ENCODE assay signal across 1 cellular context in the genomic region with DNA sequence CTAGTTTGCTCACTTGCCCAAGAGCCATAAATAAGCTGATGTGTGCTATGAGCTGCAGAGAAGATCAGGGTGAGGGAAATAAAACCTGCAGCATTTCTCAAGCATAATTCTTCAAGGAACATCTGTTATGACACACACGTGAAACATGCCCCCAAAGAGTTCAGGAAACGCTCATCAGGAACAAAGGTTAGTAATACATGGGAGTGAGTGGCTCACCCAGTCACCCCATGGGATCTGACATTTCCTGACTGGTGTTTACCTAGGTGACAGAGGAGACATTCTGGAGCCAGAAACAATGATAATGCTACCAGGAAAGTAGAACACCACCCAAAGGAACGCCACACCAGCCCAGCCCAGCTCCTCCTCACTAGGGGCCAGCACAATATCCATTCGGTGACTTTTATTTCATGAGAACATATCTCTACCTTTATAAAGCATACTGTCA.
TF ChIP-seq lines count a peak whose summit lies in the region.

No MANE protein-coding gene starts in this region.

TF ChIP-seq in HepG2, 621 proteins besides CTCF, POLR2A, EP300 and RAD21 (continued from another document and continues in another):
- TF ChIP-seq ZNF318 (CRISPR knock-in tag; IDR thresholded peaks at IDR 0.05) (no peak), CCAR2 (optimal IDR thresholded peaks at IDR 0.05; ENCODE audit: low read depth, low read length) (no peak), POLR2G (IDR thresholded peaks at IDR 0.05; ENCODE audit: low read depth, low read length) (no peak), ATAD3A (CRISPR knock-in tag; IDR thresholded peaks at IDR 0.05) (no peak), NFATC3 (CRISPR knock-in tag; IDR thresholded peaks at IDR 0.05) (no peak), ZNF34 (CRISPR knock-in tag; IDR thresholded peaks at IDR 0.05; ENCODE audit: borderline replicate concordance) (no peak), MBNL3 (CRISPR knock-in tag; conservative IDR thresholded peaks at IDR 0.05) (no peak), ZNF558 (CRISPR knock-in tag; IDR thresholded peaks at IDR 0.05; ENCODE audit: borderline replicate concordance) (no peak), MXD4 (CRISPR knock-in tag; IDR thresholded peaks at IDR 0.05) (peak; percentile 65; the same call in 1 of the 2 replicates), ZNF670 (CRISPR knock-in tag; IDR thresholded peaks at IDR 0.05; ENCODE audit: borderline replicate concordance) (no peak), SMYD3 (CRISPR knock-in tag; IDR thresholded peaks at IDR 0.05) (0 out of 2 replicates have a peak, but pooled peaks have one; percentile 41), HNF4G (IDR thresholded peaks at IDR 0.05; ENCODE audit: borderline replicate concordance, low read depth, low read length) (peak; percentile 68; the same call in 1 of the 2 replicates), HNF4G (CRISPR knock-in tag; IDR thresholded peaks at IDR 0.05; ENCODE audit: borderline replicate concordance, low read depth) (peak; percentile 25; the same call in 1 of the 2 replicates), CREB1 (IDR thresholded peaks at IDR 0.05) (peak; percentile 52; the same call in 1 of the 2 replicates), CREB1 (CRISPR knock-in tag; IDR thresholded peaks at IDR 0.05) (peak; percentile 53), ELF1 (CRISPR knock-in tag; IDR thresholded peaks at IDR 0.05) (peak; percentile 53), EHMT2 (IDR thresholded peaks at IDR 0.05; ENCODE audit: borderline replicate concordance, low read depth, low read length) (no peak), RBM22 (optimal IDR thresholded peaks at IDR 0.05; ENCODE audit: low read length) (no peak), ZNF776 (CRISPR knock-in tag; IDR thresholded peaks at IDR 0.05) (no peak), ZNF614 (CRISPR knock-in tag; IDR thresholded peaks at IDR 0.05; ENCODE audit: borderline replicate concordance) (peak; percentile 73), ZMYM4 (CRISPR knock-in tag; IDR thresholded peaks at IDR 0.05) (0 out of 2 replicates have a peak, but pooled peaks have one; percentile 21), ZNF672 (CRISPR knock-in tag; IDR thresholded peaks at IDR 0.05) (no peak), HOXA5 (CRISPR knock-in tag; IDR thresholded peaks at IDR 0.05) (no peak), HOXD1 (CRISPR knock-in tag; IDR thresholded peaks at IDR 0.05) (no peak), IRX3 (CRISPR knock-in tag; IDR thresholded peaks at IDR 0.05; ENCODE audit: borderline replicate concordance, low read depth) (0 out of 2 replicates have a peak, but pooled peaks have one; percentile 33), MNT (IDR thresholded peaks at IDR 0.05) (no peak), FOSL2 (CRISPR knock-in tag; IDR thresholded peaks at IDR 0.05) (peak; percentile 88), ZNF746 (CRISPR knock-in tag; IDR thresholded peaks at IDR 0.05) (no peak), NFE2L2 (IDR thresholded peaks at IDR 0.05; ENCODE audit: low read length) (peak; percentile 47; the same call in 1 of the 2 replicates), KAT7 (CRISPR knock-in tag; IDR thresholded peaks at IDR 0.05; ENCODE audit: borderline replicate concordance) (0 out of 2 replicates have a peak, but pooled peaks have one; percentile 49), ZNF441 (CRISPR knock-in tag; IDR thresholded peaks at IDR 0.05; ENCODE audit: borderline replicate concordance) (no peak), EEA1 (CRISPR knock-in tag; IDR thresholded peaks at IDR 0.05; ENCODE audit: borderline replicate concordance) (no peak), ATF1 (CRISPR knock-in tag; IDR thresholded peaks at IDR 0.05) (no peak), CBX2 (IDR thresholded peaks at IDR 0.05; ENCODE audit: low read depth, low read length) (no peak), CBX2 (CRISPR knock-in tag; IDR thresholded peaks at IDR 0.05; ENCODE audit: low read depth) (no peak), POGZ (CRISPR knock-in tag; IDR thresholded peaks at IDR 0.05) (peak; percentile 87), ARHGAP35 (CRISPR knock-in tag; IDR thresholded peaks at IDR 0.05; ENCODE audit: borderline replicate concordance) (no peak)
- TF ChIP-seq, protein P1, sequence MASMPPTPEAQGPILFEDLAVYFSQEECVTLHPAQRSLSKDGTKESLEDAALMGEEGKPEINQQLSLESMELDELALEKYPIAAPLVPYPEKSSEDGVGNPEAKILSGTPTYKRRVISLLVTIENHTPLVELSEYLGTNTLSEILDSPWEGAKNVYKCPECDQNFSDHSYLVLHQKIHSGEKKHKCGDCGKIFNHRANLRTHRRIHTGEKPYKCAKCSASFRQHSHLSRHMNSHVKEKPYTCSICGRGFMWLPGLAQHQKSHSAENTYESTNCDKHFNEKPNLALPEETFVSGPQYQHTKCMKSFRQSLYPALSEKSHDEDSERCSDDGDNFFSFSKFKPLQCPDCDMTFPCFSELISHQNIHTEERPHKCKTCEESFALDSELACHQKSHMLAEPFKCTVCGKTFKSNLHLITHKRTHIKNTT (CRISPR knock-in tag; IDR thresholded peaks at IDR 0.05): no peak
- TF ChIP-seq, protein P2, sequence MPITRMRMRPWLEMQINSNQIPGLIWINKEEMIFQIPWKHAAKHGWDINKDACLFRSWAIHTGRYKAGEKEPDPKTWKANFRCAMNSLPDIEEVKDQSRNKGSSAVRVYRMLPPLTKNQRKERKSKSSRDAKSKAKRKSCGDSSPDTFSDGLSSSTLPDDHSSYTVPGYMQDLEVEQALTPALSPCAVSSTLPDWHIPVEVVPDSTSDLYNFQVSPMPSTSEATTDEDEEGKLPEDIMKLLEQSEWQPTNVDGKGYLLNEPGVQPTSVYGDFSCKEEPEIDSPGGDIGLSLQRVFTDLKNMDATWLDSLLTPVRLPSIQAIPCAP (CRISPR knock-in tag; IDR thresholded peaks at IDR 0.05; ENCODE audit: low read depth): no peak
- TF ChIP-seq, protein P3, sequence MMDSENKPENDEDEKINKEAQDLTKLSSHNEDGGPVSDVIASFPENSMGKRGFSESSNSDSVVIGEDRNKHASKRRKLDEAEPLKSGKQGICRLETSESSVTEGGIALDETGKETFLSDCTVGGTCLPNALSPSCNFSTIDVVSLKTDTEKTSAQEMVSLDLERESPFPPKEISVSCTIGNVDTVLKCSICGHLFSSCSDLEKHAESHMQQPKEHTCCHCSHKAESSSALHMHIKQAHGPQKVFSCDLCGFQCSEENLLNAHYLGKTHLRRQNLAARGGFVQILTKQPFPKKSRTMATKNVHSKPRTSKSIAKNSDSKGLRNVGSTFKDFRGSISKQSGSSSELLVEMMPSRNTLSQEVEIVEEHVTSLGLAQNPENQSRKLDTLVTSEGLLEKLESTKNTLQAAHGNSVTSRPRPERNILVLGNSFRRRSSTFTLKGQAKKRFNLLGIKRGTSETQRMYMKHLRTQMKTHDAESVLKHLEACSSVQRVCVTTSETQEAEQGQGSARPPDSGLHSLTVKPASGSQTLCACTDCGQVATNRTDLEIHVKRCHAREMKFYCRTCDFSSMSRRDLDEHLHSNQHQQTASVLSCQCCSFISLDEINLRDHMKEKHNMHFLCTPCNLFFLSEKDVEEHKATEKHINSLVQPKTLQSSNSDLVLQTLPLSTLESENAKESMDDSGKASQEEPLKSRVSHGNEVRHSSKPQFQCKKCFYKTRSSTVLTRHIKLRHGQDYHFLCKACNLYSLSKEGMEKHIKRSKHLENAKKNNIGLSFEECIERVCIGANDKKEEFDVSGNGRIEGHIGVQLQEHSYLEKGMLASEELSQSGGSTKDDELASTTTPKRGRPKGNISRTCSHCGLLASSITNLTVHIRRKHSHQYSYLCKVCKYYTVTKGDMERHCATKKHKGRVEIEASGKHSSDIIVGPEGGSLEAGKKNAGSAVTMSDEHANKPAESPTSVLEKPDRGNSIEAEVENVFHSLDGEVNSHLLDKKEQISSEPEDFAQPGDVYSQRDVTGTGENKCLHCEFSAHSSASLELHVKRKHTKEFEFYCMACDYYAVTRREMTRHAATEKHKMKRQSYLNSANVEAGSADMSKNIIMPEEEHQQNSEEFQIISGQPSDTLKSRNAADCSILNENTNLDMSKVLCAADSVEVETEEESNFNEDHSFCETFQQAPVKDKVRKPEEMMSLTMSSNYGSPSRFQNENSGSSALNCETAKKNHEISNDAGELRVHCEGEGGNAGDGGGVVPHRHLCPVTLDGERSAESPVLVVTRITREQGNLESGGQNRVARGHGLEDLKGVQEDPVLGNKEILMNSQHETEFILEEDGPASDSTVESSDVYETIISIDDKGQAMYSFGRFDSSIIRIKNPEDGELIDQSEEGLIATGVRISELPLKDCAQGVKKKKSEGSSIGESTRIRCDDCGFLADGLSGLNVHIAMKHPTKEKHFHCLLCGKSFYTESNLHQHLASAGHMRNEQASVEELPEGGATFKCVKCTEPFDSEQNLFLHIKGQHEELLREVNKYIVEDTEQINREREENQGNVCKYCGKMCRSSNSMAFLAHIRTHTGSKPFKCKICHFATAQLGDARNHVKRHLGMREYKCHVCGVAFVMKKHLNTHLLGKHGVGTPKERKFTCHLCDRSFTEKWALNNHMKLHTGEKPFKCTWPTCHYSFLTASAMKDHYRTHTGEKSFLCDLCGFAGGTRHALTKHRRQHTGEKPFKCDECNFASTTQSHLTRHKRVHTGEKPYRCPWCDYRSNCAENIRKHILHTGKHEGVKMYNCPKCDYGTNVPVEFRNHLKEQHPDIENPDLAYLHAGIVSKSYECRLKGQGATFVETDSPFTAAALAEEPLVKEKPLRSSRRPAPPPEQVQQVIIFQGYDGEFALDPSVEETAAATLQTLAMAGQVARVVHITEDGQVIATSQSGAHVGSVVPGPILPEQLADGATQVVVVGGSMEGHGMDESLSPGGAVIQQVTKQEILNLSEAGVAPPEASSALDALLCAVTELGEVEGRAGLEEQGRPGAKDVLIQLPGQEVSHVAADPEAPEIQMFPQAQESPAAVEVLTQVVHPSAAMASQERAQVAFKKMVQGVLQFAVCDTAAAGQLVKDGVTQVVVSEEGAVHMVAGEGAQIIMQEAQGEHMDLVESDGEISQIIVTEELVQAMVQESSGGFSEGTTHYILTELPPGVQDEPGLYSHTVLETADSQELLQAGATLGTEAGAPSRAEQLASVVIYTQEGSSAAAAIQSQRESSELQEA (CRISPR knock-in tag; IDR thresholded peaks at IDR 0.05; ENCODE audit: not compliant biosample characterization): no peak
